Comparison of ENCODE assay signal across 18 cellular contexts in genomic region chr1:239841635-239842034, GRCh38.
"Had no signal": no experiment of that assay in that cellular context is flagged by ENCODE, and none has a peak within 500 bp of the region (broad histone marks: within the 10 kb centered on the region; RNA-seq: fewer than 3 reads in every experiment).

No MANE protein-coding gene starts in this region.

- H3K36me3 ChIP-seq: gastrocnemius medialis, heart right ventricle, tibial nerve had no signal

- H3K4me1 Mint-ChIP-seq: stimulated activated naive B cell treated with anti-CD40 and anti-IgM and Interleukin-4, amounts not matched to agents 10 μg/mL and 1 μg/mL and 100 μg/mL, for 72 hours; stimulated activated naive CD8-positive, alpha-beta T cell treated with anti-CD3 and anti-CD28 coated beads, Interleukin-15, amount 100 ng/mL, for 72 hours had no signal

- H3K4me3 ChIP-seq: gastrocnemius medialis, heart right ventricle, psoas muscle, testis, tibial nerve had no signal

- H3K9me3 Mint-ChIP-seq: nephron progenitor cell; stimulated activated naive B cell treated with anti-CD40 and anti-IgM and Interleukin-4, amounts not matched to agents 10 μg/mL and 1 μg/mL and 100 μg/mL, for 72 hours; stimulated activated naive CD8-positive, alpha-beta T cell treated with anti-CD3 and anti-CD28 coated beads, Interleukin-15, amount 100 ng/mL, for 72 hours had no signal

- H3K27me3 Mint-ChIP-seq: naive thymus-derived CD4-positive, alpha-beta T cell; stimulated activated naive B cell treated with anti-CD40 and anti-IgM and Interleukin-4, amounts not matched to agents 10 μg/mL and 1 μg/mL and 100 μg/mL, for 72 hours; stimulated activated naive CD8-positive, alpha-beta T cell treated with anti-CD3 and anti-CD28 coated beads, Interleukin-15, amount 100 ng/mL, for 72 hours had no signal

- DNase-seq: effector memory CD4-positive, alpha-beta T cell; gastrocnemius medialis; heart right ventricle; hypothalamus; kidney glomerular epithelial cell; mammary epithelial cell; naive thymus-derived CD4-positive, alpha-beta T cell; nephron progenitor cell; psoas muscle; retina; stimulated activated CD4-positive, alpha-beta T cell treated with anti-CD3 and anti-CD28 coated beads, Interleukin-2, amount 100 ng/mL, for 24 hours; stimulated activated CD4-positive, alpha-beta T cell treated with anti-CD3 and anti-CD28 coated beads, Interleukin-4, amount 100 ng/mL, for 4 hours; stimulated activated naive B cell treated with anti-CD40 and anti-IgM and Interleukin-4, amounts not matched to agents 10 μg/mL and 1 μg/mL and 100 μg/mL, for 72 hours; stimulated activated naive CD8-positive, alpha-beta T cell treated with anti-CD3 and anti-CD28 coated beads, Interleukin-15, amount 100 ng/mL, for 72 hours; testis had no signal

- ATAC-seq: esophagus mucosa; gastrocnemius medialis; heart right ventricle; naive thymus-derived CD4-positive, alpha-beta T cell; psoas muscle; sciatic nerve; stimulated activated naive B cell treated with anti-CD40 and anti-IgM and Interleukin-4, amounts not matched to agents 10 μg/mL and 1 μg/mL and 100 μg/mL, for 72 hours; stimulated activated naive CD8-positive, alpha-beta T cell treated with anti-CD3 and anti-CD28 coated beads, Interleukin-15, amount 100 ng/mL, for 72 hours had no signal

- H3K27ac Mint-ChIP-seq: naive thymus-derived CD4-positive, alpha-beta T cell; nephron progenitor cell; stimulated activated naive B cell treated with anti-CD40 and anti-IgM and Interleukin-4, amounts not matched to agents 10 μg/mL and 1 μg/mL and 100 μg/mL, for 72 hours; stimulated activated naive CD8-positive, alpha-beta T cell treated with anti-CD3 and anti-CD28 coated beads, Interleukin-15, amount 100 ng/mL, for 72 hours had no signal

- H3K4me1 ChIP-seq: gastrocnemius medialis, psoas muscle, testis, tibial nerve had no signal

- H3K27me3 ChIP-seq: gastrocnemius medialis, heart right ventricle, testis, tibial nerve had no signal

- H3K36me3 Mint-ChIP-seq: stimulated activated naive B cell treated with anti-CD40 and anti-IgM and Interleukin-4, amounts not matched to agents 10 μg/mL and 1 μg/mL and 100 μg/mL, for 72 hours had no signal

- H3K9me3 ChIP-seq: gastrocnemius medialis, heart right ventricle, psoas muscle, testis, tibial nerve had no signal

- H3K4me3 Mint-ChIP-seq: naive thymus-derived CD4-positive, alpha-beta T cell; nephron progenitor cell; stimulated activated naive B cell treated with anti-CD40 and anti-IgM and Interleukin-4, amounts not matched to agents 10 μg/mL and 1 μg/mL and 100 μg/mL, for 72 hours; stimulated activated naive CD8-positive, alpha-beta T cell treated with anti-CD3 and anti-CD28 coated beads, Interleukin-15, amount 100 ng/mL, for 72 hours had no signal

- H3K27ac ChIP-seq: gastrocnemius medialis, heart right ventricle, psoas muscle, testis, tibial nerve had no signal
